Comparison of ENCODE assay signal across 1 cellular context in the genomic region with DNA sequence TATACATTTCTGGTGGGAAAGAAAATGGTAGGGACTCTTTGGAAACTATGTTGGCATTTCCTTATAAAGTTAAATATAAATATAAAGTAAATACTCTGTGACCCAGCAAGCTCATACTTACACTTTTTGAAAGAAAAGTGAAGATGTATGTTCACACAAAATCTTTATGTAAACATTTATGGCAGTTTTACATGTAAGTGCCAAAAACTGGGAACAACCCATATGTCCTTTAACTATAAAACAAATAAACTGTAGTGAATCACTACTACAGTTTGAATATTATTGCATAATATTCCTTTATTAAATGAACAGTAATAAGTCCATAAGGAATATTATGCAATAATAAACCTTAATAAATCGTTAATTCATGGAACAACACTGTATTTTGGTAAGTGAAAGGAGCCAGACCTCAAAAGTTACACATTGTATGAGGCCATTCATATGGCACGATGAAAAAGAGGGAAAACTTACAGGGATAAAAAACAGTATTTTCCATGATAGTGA.
TF ChIP-seq lines count a peak whose summit lies in the region.

No MANE protein-coding gene starts in this region.

TF ChIP-seq in K562, 482 proteins besides CTCF, POLR2A, EP300 and RAD21 (continued from another document):
- TF ChIP-seq, protein P1, sequence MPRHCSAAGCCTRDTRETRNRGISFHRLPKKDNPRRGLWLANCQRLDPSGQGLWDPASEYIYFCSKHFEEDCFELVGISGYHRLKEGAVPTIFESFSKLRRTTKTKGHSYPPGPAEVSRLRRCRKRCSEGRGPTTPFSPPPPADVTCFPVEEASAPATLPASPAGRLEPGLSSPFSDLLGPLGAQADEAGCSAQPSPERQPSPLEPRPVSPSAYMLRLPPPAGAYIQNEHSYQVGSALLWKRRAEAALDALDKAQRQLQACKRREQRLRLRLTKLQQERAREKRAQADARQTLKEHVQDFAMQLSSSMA (CRISPR knock-in tag; IDR thresholded peaks at IDR 0.05) = no peak
